12 cellular contexts compared by ENCODE assay signal in the genomic region with DNA sequence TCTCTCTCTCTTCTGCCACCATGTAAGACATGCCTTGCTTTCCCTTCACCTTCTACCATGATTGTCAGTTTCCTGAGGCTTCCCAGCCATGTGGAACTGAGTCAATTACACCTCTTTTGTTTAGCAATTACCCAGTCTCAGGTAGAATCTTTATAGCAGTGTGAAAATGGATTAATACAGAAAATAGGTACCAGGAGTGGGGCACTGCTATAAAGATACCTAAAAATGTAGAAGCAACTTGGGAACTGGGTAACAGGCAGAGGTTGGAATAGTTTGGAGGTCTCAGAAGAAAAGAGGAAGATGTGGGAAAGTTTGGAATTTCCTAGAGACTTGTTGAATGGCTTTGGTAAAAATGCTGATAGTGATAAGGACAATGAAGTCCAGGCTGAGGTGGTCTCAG. TPM values are rescaled to one million over a fixed set of nuclear protein-coding genes. Genes with fewer than 3 reads are reported as not detected.
"Had no signal": no experiment of that assay in that cellular context is flagged by ENCODE, and none has a peak within 500 bp of the region (broad histone marks: within the 10 kb centered on the region; RNA-seq: fewer than 3 reads in every experiment).

No MANE protein-coding gene starts in this region.

- H3K27ac Mint-ChIP-seq: GM23338, H9, HFFc6 had no signal

- ATAC-seq: GM23338, HCT116 had no signal

- H3K4me3 Mint-ChIP-seq: GM23338, H9, HFFc6 had no signal

- H3K27ac ChIP-seq: GM23248 had no signal

- H2AFZ ChIP-seq: GM23248, GM23338 had no signal

- H3K9me3 ChIP-seq: HAP-1 had no signal

- FAIRE-seq: H1, H54 had no signal

- DNase-seq: GM23248, GOT3, H7, H9, HCEC 1CT, HFFc6 had no signal

- H3K9ac ChIP-seq: GM23248 had no signal

- H3K4me1 Mint-ChIP-seq: GM23338, H9 had no signal

- H3K9me3 Mint-ChIP-seq: HFFc6 had no signal

- H3K4me2 ChIP-seq: GM23338 had no signal

- H3K36me3 ChIP-seq: HAP-1 had no signal

- H3K4me1 ChIP-seq: HAP-1 had no signal

- H3K4me3 ChIP-seq: GM23248, GM23338, HAP-1 had no signal

RNA-seq across cellular contexts. Expression of a gene that starts 15.6 kb away (rescaled TPM):
- total RNA-seq: GM23248, GM23338, H1, H4, H7, H9, HFFc6 had no signal
- polyA plus RNA-seq: GM23248, GM23338 had no signal
